In genomic region chr7:16348251-16348650, GRCh38 we compare ENCODE assay signal across 14 cellular contexts.
"Had no signal": no experiment of that assay in that cellular context is flagged by ENCODE, and none has a peak within 500 bp of the region (broad histone marks: within the 10 kb centered on the region; RNA-seq: fewer than 3 reads in every experiment).

No MANE protein-coding gene starts in this region.

- DNase-seq: activated CD4-positive, alpha-beta T cell treated with anti-CD3 and anti-CD28 coated beads for 48 hours; activated naive CD4-positive, alpha-beta T cell treated with anti-CD3 and anti-CD28 coated beads for 36 hours; caudate nucleus; cortex of kidney; effector CD8-positive, alpha-beta T cell; foreskin melanocyte; heart left ventricle; small intestine; tibial artery had no signal

- ATAC-seq: stimulated activated effector memory CD8-positive, alpha-beta T cell treated with anti-CD3 and anti-CD28 coated beads, Interleukin-12 subunit alpha, Interleukin-12 subunit beta, amount 100 ng/mL, for 72 hours; WTC11 had no signal

- H3K27me3 ChIP-seq: heart left ventricle, tibial artery, vagina had no signal

- H3K4me1 ChIP-seq: parathyroid adenoma had no signal

- H3K79me2 ChIP-seq: parathyroid adenoma had no signal

- H3K4me1 Mint-ChIP-seq: WTC11 had no signal

- H2AFZ ChIP-seq: parathyroid adenoma had no signal

- H3K36me3 Mint-ChIP-seq: stimulated activated effector memory CD8-positive, alpha-beta T cell treated with anti-CD3 and anti-CD28 coated beads, Interleukin-12 subunit alpha, Interleukin-12 subunit beta, amount 100 ng/mL, for 72 hours had no signal

- H3K27ac Mint-ChIP-seq: activated naive CD4-positive, alpha-beta T cell treated with anti-CD3 and anti-CD28 coated beads for 36 hours; stimulated activated effector memory CD8-positive, alpha-beta T cell treated with anti-CD3 and anti-CD28 coated beads, Interleukin-12 subunit alpha, Interleukin-12 subunit beta, amount 100 ng/mL, for 72 hours; WTC11 had no signal

- H3K4me3 ChIP-seq: heart left ventricle, tibial artery, vagina had no signal

- H3K9ac ChIP-seq: parathyroid adenoma had no signal

- H3K36me3 ChIP-seq: heart left ventricle, tibial artery, vagina had no signal

- H3K4me3 Mint-ChIP-seq: activated naive CD4-positive, alpha-beta T cell treated with anti-CD3 and anti-CD28 coated beads for 36 hours; neural crest cell; stimulated activated effector memory CD8-positive, alpha-beta T cell treated with anti-CD3 and anti-CD28 coated beads, Interleukin-12 subunit alpha, Interleukin-12 subunit beta, amount 100 ng/mL, for 72 hours; WTC11 had no signal

- H3K9me3 ChIP-seq: tibial artery, vagina had no signal

- H3K27ac ChIP-seq: parathyroid adenoma, tibial artery, vagina had no signal
